10 cellular contexts compared by ENCODE assay signal in genomic region chr2:46167924-46168323, GRCh38.
"Had no signal": no experiment of that assay in that cellular context is flagged by ENCODE, and none has a peak within 500 bp of the region (broad histone marks: within the 10 kb centered on the region; RNA-seq: fewer than 3 reads in every experiment).

No MANE protein-coding gene starts in this region.

- H3K4me3 ChIP-seq: cardiac muscle cell, sigmoid colon had no signal

- H3K9me3 ChIP-seq: sigmoid colon had no signal

- FAIRE-seq: TTC549 had no signal

- ATAC-seq: left cardiac atrium had no signal

- H3K27me3 ChIP-seq: cardiac muscle cell, sigmoid colon had no signal

- DNase-seq: activated CD4-positive, alpha-beta T cell treated with anti-CD3 and anti-CD28 coated beads, Interleukin-2, amount 50 U/mL, for 48 hours; activated gamma-delta T cell treated with Interleukin-2 at 50 U/mL for 16 hours; effector CD8-positive, alpha-beta T cell; left cardiac atrium; mesenchymal stem cell; posterior cingulate gyrus; sigmoid colon; stimulated activated naive CD4-positive, alpha-beta T cell had no signal

- H3K27ac ChIP-seq: cardiac muscle cell, sigmoid colon had no signal

- H3K36me3 ChIP-seq: cardiac muscle cell, sigmoid colon had no signal
